14 cellular contexts compared by ENCODE assay signal in genomic region chr1:220788900-220789299, GRCh38. TPM values are rescaled to one million over a fixed set of nuclear protein-coding genes. Genes with fewer than 3 reads are reported as not detected.
"Had no signal": no experiment of that assay in that cellular context is flagged by ENCODE, and none has a peak within 500 bp of the region (broad histone marks: within the 10 kb centered on the region; RNA-seq: fewer than 3 reads in every experiment).

No MANE protein-coding gene starts in this region.

- ATAC-seq: activated CD8-positive, alpha-beta memory T cell treated with anti-CD3 and anti-CD28 coated beads, Interleukin-2, amount 10 ng/mL, durations not matched to agents 7 days and 5 days; esophagus mucosa; stimulated activated naive CD8-positive, alpha-beta T cell treated with anti-CD3 and anti-CD28 coated beads, Interleukin-15, amount 100 ng/mL, for 72 hours; T-helper 17 cell had no signal

- DNase-seq: activated CD4-positive, alpha-beta T cell treated with anti-CD3 and anti-CD28 coated beads, Interleukin-2, amount 50 U/mL, for 48 hours; activated CD8-positive, alpha-beta memory T cell treated with anti-CD3 and anti-CD28 coated beads, Interleukin-2, amount 10 ng/mL, durations not matched to agents 7 days and 5 days; activated gamma-delta T cell; activated naive CD8-positive, alpha-beta T cell treated with anti-CD3 and anti-CD28 coated beads for 36 hours; activated T-cell treated with anti-CD3 and anti-CD28 coated beads, Interleukin-2, amount 50 U/mL, for 48 hours; dorsolateral prefrontal cortex; nephron progenitor cell; stimulated activated CD4-positive, alpha-beta T cell treated with anti-CD3 and anti-CD28 coated beads, Interleukin-15, amount 100 ng/mL, for 24 hours; stimulated activated CD4-positive, alpha-beta T cell treated with anti-CD3 and anti-CD28 coated beads, Interleukin-4, amount 100 ng/mL, for 4 hours; stimulated activated naive CD8-positive, alpha-beta T cell treated with anti-CD3 and anti-CD28 coated beads, Interleukin-15, amount 100 ng/mL, for 72 hours; T-helper 17 cell had no signal

- H3K27ac Mint-ChIP-seq: activated CD8-positive, alpha-beta memory T cell treated with anti-CD3 and anti-CD28 coated beads, Interleukin-2, amount 10 ng/mL, durations not matched to agents 7 days and 5 days; activated naive CD8-positive, alpha-beta T cell treated with anti-CD3 and anti-CD28 coated beads for 36 hours; nephron progenitor cell; stimulated activated naive CD8-positive, alpha-beta T cell treated with anti-CD3 and anti-CD28 coated beads, Interleukin-15, amount 100 ng/mL, for 72 hours; T-helper 17 cell had no signal

- H3K27ac ChIP-seq: breast epithelium had no signal

- H3K27me3 ChIP-seq: breast epithelium had no signal

- H3K4me3 ChIP-seq: breast epithelium had no signal

- H3K36me3 Mint-ChIP-seq: activated CD8-positive, alpha-beta memory T cell treated with anti-CD3 and anti-CD28 coated beads, Interleukin-2, amount 10 ng/mL, durations not matched to agents 7 days and 5 days; activated naive CD8-positive, alpha-beta T cell treated with anti-CD3 and anti-CD28 coated beads for 36 hours had no signal

- H3K4me3 Mint-ChIP-seq: activated CD8-positive, alpha-beta memory T cell treated with anti-CD3 and anti-CD28 coated beads, Interleukin-2, amount 10 ng/mL, durations not matched to agents 7 days and 5 days; activated naive CD8-positive, alpha-beta T cell treated with anti-CD3 and anti-CD28 coated beads for 36 hours; stimulated activated naive CD8-positive, alpha-beta T cell treated with anti-CD3 and anti-CD28 coated beads, Interleukin-15, amount 100 ng/mL, for 72 hours; T-helper 17 cell had no signal

- H3K36me3 ChIP-seq: breast epithelium, thoracic aorta had no signal

- H3K4me1 Mint-ChIP-seq: activated CD8-positive, alpha-beta memory T cell treated with anti-CD3 and anti-CD28 coated beads, Interleukin-2, amount 10 ng/mL, durations not matched to agents 7 days and 5 days; activated naive CD8-positive, alpha-beta T cell treated with anti-CD3 and anti-CD28 coated beads for 36 hours had no signal

- H3K9me3 Mint-ChIP-seq: activated naive CD8-positive, alpha-beta T cell treated with anti-CD3 and anti-CD28 coated beads for 36 hours; nephron progenitor cell; stimulated activated naive CD8-positive, alpha-beta T cell treated with anti-CD3 and anti-CD28 coated beads, Interleukin-15, amount 100 ng/mL, for 72 hours had no signal

- H3K9me3 ChIP-seq: breast epithelium, thoracic aorta had no signal

RNA-seq across cellular contexts. Expression of gene MTARC1, which starts 2.2 kb away (rescaled TPM):
- total RNA-seq: activated CD8-positive, alpha-beta memory T cell treated with anti-CD3 and anti-CD28 coated beads, Interleukin-2, amount 10 ng/mL, durations not matched to agents 7 days and 5 days had no signal

RNA-seq across cellular contexts. Expression of gene MTARC2, which starts 40.8 kb away (rescaled TPM):
- total RNA-seq: activated CD8-positive, alpha-beta memory T cell treated with anti-CD3 and anti-CD28 coated beads, Interleukin-2, amount 10 ng/mL, durations not matched to agents 7 days and 5 days; activated naive CD8-positive, alpha-beta T cell treated with anti-CD3 and anti-CD28 coated beads for 36 hours had no signal
